In the genomic region with DNA sequence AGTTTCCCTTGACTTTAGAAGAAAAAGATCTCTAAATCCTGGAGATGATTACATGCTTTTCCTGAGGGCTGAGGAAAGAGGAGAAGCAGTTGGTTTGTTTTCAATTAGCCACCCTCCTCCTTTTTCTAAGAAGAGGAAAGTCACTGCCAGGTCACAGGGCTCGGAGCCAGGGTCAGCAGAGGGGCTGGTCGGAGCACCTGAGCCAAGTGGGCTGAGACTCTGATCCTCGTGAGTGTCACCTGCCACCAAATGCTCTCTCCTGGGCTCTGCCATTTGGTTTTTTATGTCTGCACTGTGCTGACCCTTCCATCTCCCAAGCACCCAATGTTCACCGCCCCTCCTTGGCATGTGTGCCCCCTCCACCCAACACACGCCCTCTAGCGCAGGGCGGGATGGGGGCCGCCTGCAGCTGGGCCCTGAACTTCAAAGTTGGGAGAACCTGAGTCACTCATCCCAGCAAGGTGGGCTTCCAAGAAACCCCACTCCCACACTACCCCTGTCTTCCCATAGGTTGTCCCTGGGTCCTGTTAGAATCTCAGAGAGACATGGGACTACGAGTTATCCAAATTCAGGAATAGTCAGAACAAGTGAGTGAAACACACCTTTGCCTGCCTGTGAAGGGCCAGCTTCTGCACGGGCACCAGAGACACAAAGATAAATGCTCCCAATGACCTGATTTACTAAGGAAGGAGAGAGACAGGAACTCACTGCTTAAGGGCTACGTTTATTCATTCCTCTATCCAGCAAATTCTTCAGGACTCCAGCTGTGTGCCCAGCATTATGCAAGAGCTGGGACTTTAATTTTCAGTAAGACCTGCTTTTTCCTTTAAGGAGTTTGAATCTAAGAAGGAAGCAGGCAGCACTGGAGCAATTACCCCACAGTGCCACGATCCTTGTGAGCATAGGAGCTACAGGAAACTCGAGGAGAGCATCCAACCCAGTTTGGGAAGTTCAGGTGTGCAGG, we compare ENCODE assay signal across 22 cellular contexts.
DNase-seq lines count a peak whose midpoint lies in the region; TF ChIP-seq lines count a peak whose summit lies in the region.
"Had no signal": no experiment of that assay in that cellular context is flagged by ENCODE, and none has a peak within 500 bp of the region (broad histone marks: within the 10 kb centered on the region; RNA-seq: fewer than 3 reads in every experiment).

No MANE protein-coding gene starts in this region.

- H3K23ac ChIP-seq in mesenchymal stem cell (ENCODE audit: low read length in 2 of 2): no peak overlapping the region

- H2AK5ac ChIP-seq in mesenchymal stem cell (ENCODE audit: low read length, severe bottlenecking): peak overlapping the region; percentile 64

- H4K91ac ChIP-seq in mesenchymal stem cell (ENCODE audit: low read length): peak overlapping the region; percentile 45

- dilution Hi-C loops in mammary epithelial cell (cut with HindIII; ENCODE audit: low sequenced_read_pairs): no loop called here

- no peaks in the 10 kb centered on the region for H4K20me1 ChIP-seq in mammary epithelial cell (ENCODE audit: insufficient read depth, low read length)

- no peaks in the 10 kb centered on the region for H3K9me3 Mint-ChIP-seq in MCF 10A (ENCODE audit: unreplicated experiment)
- H3K9me3 Mint-ChIP-seq in activated T-helper 1 cell treated with anti-CD3 and anti-CD28 coated beads, Interleukin-12 subunit alpha, Interleukin-12 subunit beta, Interleukin-2, Interleukin-4 antibody, amounts not matched to agents 30 ng/mL and 10 ng/mL and 1 ng/mL, durations not matched to agents 14 hours and 24 hours and 36 hours: no peaks in the 10 kb centered on the region
- H3K9me3 Mint-ChIP-seq: activated T-cell treated with anti-CD3 and anti-CD28 coated beads, Interleukin-2, amount 50 U/mL, for 4 hours; stimulated activated naive B cell treated with anti-CD40 and anti-IgM and Interleukin-4, amounts not matched to agents 10 μg/mL and 1 μg/mL and 100 μg/mL, for 72 hours; T-cell had no signal

- 70% methylated on average over 11 of the region's 13 CpGs for WGBS in mammary epithelial cell (ENCODE audit: low coverage, missing lambda C conversion rate)
- whole genome bisulfite sequencing in mesenchymal stem cell: 87% methylated on average over 13 of the region's 13 CpGs

- H3K27me3 ChIP-seq in mammary epithelial cell (ENCODE audit: insufficient read depth, low read length) (peaks cover 9% of the 10 kb centered on the region), colonic mucosa (no peaks in the 10 kb centered on the region), mesenchymal stem cell (ENCODE audit: control insufficient read depth in 1 of 2, insufficient read depth in 1 of 2, low read length in 2 of 2) (peaks cover 0 to 16% of the 10 kb centered on the region in 2 experiments)
- H3K27me3 ChIP-seq: neutrophil, tibial nerve had no signal

- H3K4ac ChIP-seq in mesenchymal stem cell (ENCODE audit: low read depth in 1 of 2, low read length in 2 of 2): no peak overlapping the region

- no peak overlapping the region for H3K4me3 Mint-ChIP-seq in MCF 10A (ENCODE audit: unreplicated experiment)
- no peak overlapping the region for H3K4me3 Mint-ChIP-seq in activated T-helper 1 cell treated with anti-CD3 and anti-CD28 coated beads, Interleukin-12 subunit alpha, Interleukin-12 subunit beta, Interleukin-2, Interleukin-4 antibody, amounts not matched to agents 30 ng/mL and 10 ng/mL and 1 ng/mL, durations not matched to agents 14 hours and 24 hours and 36 hours
- H3K4me3 Mint-ChIP-seq: activated T-cell treated with anti-CD3 and anti-CD28 coated beads, Interleukin-2, amount 50 U/mL, for 4 hours; stimulated activated naive B cell treated with anti-CD40 and anti-IgM and Interleukin-4, amounts not matched to agents 10 μg/mL and 1 μg/mL and 100 μg/mL, for 72 hours had no signal

- no peak overlapping the region for H3K4me3 ChIP-seq in mammary epithelial cell (replicated peaks in 1 of 3; ENCODE audit: insufficient read depth in 1 of 3, low read depth in 2 of 3, low read length in 3 of 3)
- no peak overlapping the region for H3K4me3 ChIP-seq in colonic mucosa
- H3K4me3 ChIP-seq in mesenchymal stem cell (ENCODE audit: insufficient read depth in 1 of 2, low read depth in 1 of 2, low read length in 2 of 2): no peak overlapping the region
- H3K4me3 ChIP-seq: tibial nerve had no signal

- H3K27ac ChIP-seq in mammary epithelial cell (ENCODE audit: insufficient read depth, low read depth, low read length): no peak overlapping the region
- no peak overlapping the region for H3K27ac ChIP-seq in colonic mucosa
- H3K27ac ChIP-seq in mesenchymal stem cell (ENCODE audit: low read length, poor library complexity, severe bottlenecking): no peak overlapping the region
- H3K27ac ChIP-seq: neutrophil, tibial nerve had no signal

- intact Hi-C loops in MCF 10A (cut with micrococcal nuclease): no loop called here
- intact Hi-C loops in mammary epithelial cell (cut with micrococcal nuclease): no loop called here
- intact Hi-C loops in colonic mucosa (cut with DNase I): no loop called here
- intact Hi-C loops in activated T-helper 1 cell treated with anti-CD3 and anti-CD28 coated beads, Interleukin-12 subunit alpha, Interleukin-12 subunit beta, Interleukin-2, Interleukin-4 antibody, amounts not matched to agents 30 ng/mL and 10 ng/mL and 1 ng/mL, durations not matched to agents 14 hours and 24 hours and 36 hours (cut with micrococcal nuclease): loop anchor here (5.0 to 10.0 kb wide), 2 partner anchors 128 to 364 kb away; partner anchors contain the start of gene RHOU

- H3K9ac ChIP-seq in mammary epithelial cell (ENCODE audit: insufficient read depth, low read length) (no peak overlapping the region), colonic mucosa (ENCODE audit: low read depth in 2 of 2, low read length in 2 of 2) (no peak overlapping the region), mesenchymal stem cell (ENCODE audit: low read length) (no peak overlapping the region)

- H3K36me3 ChIP-seq in mammary epithelial cell (ENCODE audit: insufficient read depth, low read length) (no peaks in the 10 kb centered on the region), colonic mucosa (no peaks in the 10 kb centered on the region), mesenchymal stem cell (ENCODE audit: control insufficient read depth in 1 of 2, insufficient read depth in 2 of 2, low read depth in 1 of 2, low read length in 2 of 2) (no peaks in the 10 kb centered on the region)
- H3K36me3 ChIP-seq: neutrophil, tibial nerve had no signal

- in situ Hi-C loops in mammary epithelial cell (cut with MboI; ENCODE audit: low sequenced_read_pairs in 2 of 2): no loop called here

- H2BK15ac ChIP-seq in mesenchymal stem cell (ENCODE audit: low read depth, poor library complexity, severe bottlenecking): peak overlapping the region; percentile 93

- H3K14ac ChIP-seq in mesenchymal stem cell (ENCODE audit: low read length in 2 of 2): no peak overlapping the region

- H2AFZ ChIP-seq in mammary epithelial cell (ENCODE audit: low read depth, low read length) (no peak overlapping the region), mesenchymal stem cell (ENCODE audit: low read depth, low read length) (no peak overlapping the region)

- no peak overlapping the region for H2BK5ac ChIP-seq in mesenchymal stem cell (ENCODE audit: low read depth, low read length, poor library complexity, severe bottlenecking)

- H3K4me2 ChIP-seq in mammary epithelial cell (ENCODE audit: insufficient read depth, low read depth, low read length) (no peak overlapping the region), mesenchymal stem cell (ENCODE audit: low read length, poor library complexity, severe bottlenecking) (no peak overlapping the region)

- peaks cover 20% of the 10 kb centered on the region for H3K27me3 Mint-ChIP-seq in MCF 10A (ENCODE audit: insufficient read depth, unreplicated experiment)
- H3K27me3 Mint-ChIP-seq in activated T-helper 1 cell treated with anti-CD3 and anti-CD28 coated beads, Interleukin-12 subunit alpha, Interleukin-12 subunit beta, Interleukin-2, Interleukin-4 antibody, amounts not matched to agents 30 ng/mL and 10 ng/mL and 1 ng/mL, durations not matched to agents 14 hours and 24 hours and 36 hours (ENCODE audit: insufficient read depth): peaks cover 14% of the 10 kb centered on the region
- H3K27me3 Mint-ChIP-seq: activated naive CD8-positive, alpha-beta T cell had no signal

- H2BK12ac ChIP-seq in mesenchymal stem cell (ENCODE audit: low read length in 2 of 2): peak overlapping the region; percentile 47 to 52

- H3K27ac Mint-ChIP-seq in MCF 10A (ENCODE audit: low read depth, unreplicated experiment): no peak overlapping the region
- no peak overlapping the region for H3K27ac Mint-ChIP-seq in activated T-helper 1 cell treated with anti-CD3 and anti-CD28 coated beads, Interleukin-12 subunit alpha, Interleukin-12 subunit beta, Interleukin-2, Interleukin-4 antibody, amounts not matched to agents 30 ng/mL and 10 ng/mL and 1 ng/mL, durations not matched to agents 14 hours and 24 hours and 36 hours
- H3K27ac Mint-ChIP-seq: stimulated activated naive B cell treated with anti-CD40 and anti-IgM and Interleukin-4, amounts not matched to agents 10 μg/mL and 1 μg/mL and 100 μg/mL, for 72 hours had no signal

- H4K8ac ChIP-seq in mesenchymal stem cell (ENCODE audit: low read length): no peak overlapping the region

- no peak for TF ChIP-seq CTCF in MCF 10A (IDR thresholded peaks at IDR 0.05; ENCODE audit: unreplicated experiment)
- no peak for TF ChIP-seq CTCF in mammary epithelial cell (conservative IDR thresholded peaks at IDR 0.05 in 1 of 2, IDR thresholded peaks at IDR 0.05 in 1 of 2; ENCODE audit: extremely low read depth in 1 of 2, insufficient read depth in 1 of 2, low read depth in 1 of 2, low read length in 2 of 2)
- no peak for TF ChIP-seq CTCF in colonic mucosa (IDR thresholded peaks at IDR 0.05)

- peaks cover 32% of the 10 kb centered on the region for H3K4me1 Mint-ChIP-seq in MCF 10A (ENCODE audit: insufficient read depth, unreplicated experiment)
- H3K4me1 Mint-ChIP-seq in activated T-helper 1 cell treated with anti-CD3 and anti-CD28 coated beads, Interleukin-12 subunit alpha, Interleukin-12 subunit beta, Interleukin-2, Interleukin-4 antibody, amounts not matched to agents 30 ng/mL and 10 ng/mL and 1 ng/mL, durations not matched to agents 14 hours and 24 hours and 36 hours (ENCODE audit: low read depth): peaks cover 37% of the 10 kb centered on the region

- no peaks in the 10 kb centered on the region for H3K79me1 ChIP-seq in mesenchymal stem cell (replicated peaks; ENCODE audit: low read length, poor library complexity, severe bottlenecking)

- H3K79me2 ChIP-seq in mammary epithelial cell (ENCODE audit: insufficient read depth, low read length): no peaks in the 10 kb centered on the region

- no peaks in the 10 kb centered on the region for H3K4me1 ChIP-seq in mammary epithelial cell (ENCODE audit: insufficient read depth, low read length)
- peaks cover 7% of the 10 kb centered on the region for H3K4me1 ChIP-seq in colonic mucosa
- peaks cover 42% of the 10 kb centered on the region for H3K4me1 ChIP-seq in mesenchymal stem cell (ENCODE audit: control insufficient read depth, insufficient read depth, low read depth, low read length)

- H3K18ac ChIP-seq in mesenchymal stem cell (ENCODE audit: low read depth in 1 of 2, low read length in 2 of 2): peak overlapping the region; percentile 10 to 25

- H3K36me3 Mint-ChIP-seq in MCF 10A (ENCODE audit: insufficient read depth, unreplicated experiment): no peaks in the 10 kb centered on the region
- H3K36me3 Mint-ChIP-seq in activated T-helper 1 cell treated with anti-CD3 and anti-CD28 coated beads, Interleukin-12 subunit alpha, Interleukin-12 subunit beta, Interleukin-2, Interleukin-4 antibody, amounts not matched to agents 30 ng/mL and 10 ng/mL and 1 ng/mL, durations not matched to agents 14 hours and 24 hours and 36 hours (ENCODE audit: low read depth): no peaks in the 10 kb centered on the region
- H3K36me3 Mint-ChIP-seq: activated naive CD8-positive, alpha-beta T cell; stimulated activated naive B cell treated with anti-CD40 and anti-IgM and Interleukin-4, amounts not matched to agents 10 μg/mL and 1 μg/mL and 100 μg/mL, for 72 hours; T-cell had no signal

- BruUV-seq in MCF 10A (replicated peaks; lab: Mats Ljungman, UMichigan) (no TSS peak), mammary epithelial cell (replicated peaks; lab: Mats Ljungman, UMichigan) (no TSS peak)

- peak; percentile 22 for DNase-seq in MCF 10A (ENCODE audit: unreplicated experiment)
- DNase-seq in mammary epithelial cell: no peak
- DNase-seq in colonic mucosa: peak; percentile 13
- DNase-seq in mesenchymal stem cell: no peak
- no peak for DNase-seq in GOT3 (lab: John Stamatoyannopoulos, UW)
- DNase-seq in activated T-helper 1 cell treated with anti-CD3 and anti-CD28 coated beads, Interleukin-12 subunit alpha, Interleukin-12 subunit beta, Interleukin-2, Interleukin-4 antibody, amounts not matched to agents 30 ng/mL and 10 ng/mL and 1 ng/mL, durations not matched to agents 14 hours and 24 hours and 36 hours (ENCODE audit: low spot score): no peak
- DNase-seq in stimulated activated CD4-positive, alpha-beta T cell treated with anti-CD3 and anti-CD28 coated beads, Interleukin-15, amount 100 ng/mL, for 24 hours: no peak
- DNase-seq in DMS 273 (lab: John Stamatoyannopoulos, UW; ENCODE audit: unreplicated experiment): no peak
- DNase-seq: ACHN; activated CD4-positive, alpha-beta T cell treated with anti-CD3 and anti-CD28 coated beads, Interleukin-2, amount 50 U/mL, for 48 hours; activated T-cell treated with anti-CD3 and anti-CD28 coated beads, Interleukin-2, amount 50 U/mL, for 4 hours; hippocampal formation; KG1; midbrain; NCI-H2029; NCI-H446 treated with DMSO at 0.1 percent for 48 hours; Right ventricle myocardium superior; stimulated activated naive B cell treated with anti-CD40 and anti-IgM and Interleukin-4, amounts not matched to agents 10 μg/mL and 1 μg/mL and 100 μg/mL, for 72 hours; T-cell had no signal

- CTCF ChIA-PET in MCF 10A (lab: Yijun Ruan, JAX) (interaction anchor here (0.5 to 1.1 kb wide), 5 partner anchors 101 to 873 kb away, joined by 3 to 4 read pairs (median 3); no protein-coding TSS in a partner anchor), mammary epithelial cell (lab: Charles Lee; ENCODE audit: low non-redundant PET) (no interaction called here)

- H2BK120ac ChIP-seq in mesenchymal stem cell (ENCODE audit: low read depth, low read length): no peak overlapping the region

- H3K9me3 ChIP-seq in mammary epithelial cell (replicated peaks; ENCODE audit: insufficient read depth, low read length) (no peaks in the 10 kb centered on the region), colonic mucosa (no peaks in the 10 kb centered on the region), mesenchymal stem cell (ENCODE audit: control insufficient read depth, low read length) (no peaks in the 10 kb centered on the region)
- H3K9me3 ChIP-seq: neutrophil, tibial nerve had no signal

- POLR2A ChIA-PET in MCF 10A (lab: Yijun Ruan, JAX): interaction anchor here (0.7 to 6.4 kb wide), 7 partner anchors 8 to 40 kb away, joined by 3 to 43 read pairs (median 5); no protein-coding TSS in a partner anchor

Comparison
In these comparisons a context has a peak if more than half of its experiments do, and no peak if none do; other contexts are left out.
1. DNase-seq: peak in MCF 10A (single experiment) and colonic mucosa (single experiment); none in mammary epithelial cell (single experiment), mesenchymal stem cell (single experiment), GOT3 (single experiment), activated T-helper 1 cell treated with anti-CD3 and anti-CD28 coated beads, Interleukin-12 subunit alpha, Interleukin-12 subunit beta, Interleukin-2, Interleukin-4 antibody, amounts not matched to agents 30 ng/mL and 10 ng/mL and 1 ng/mL, durations not matched to agents 14 hours and 24 hours and 36 hours (single experiment), stimulated activated CD4-positive, alpha-beta T cell treated with anti-CD3 and anti-CD28 coated beads, Interleukin-15, amount 100 ng/mL, for 24 hours (single experiment) and DMS 273 (single experiment).